ENCODE assay signal across 8 cellular contexts in genomic region chr11:84719935-84720577, GRCh38.
DNase-seq lines count a peak whose midpoint lies in the region; ATAC-seq, FAIRE-seq and TF ChIP-seq lines count a peak whose summit lies in the region.

No MANE protein-coding gene starts in this region.

- 6% methylated on average over 19 of the region's 26 CpGs for WGBS in mammary epithelial cell (ENCODE audit: low coverage, missing lambda C conversion rate)

- no TSS peak for BruUV-seq in mammary epithelial cell (replicated peaks; lab: Mats Ljungman, UMichigan)

- no peaks in the 10 kb centered on the region for H4K20me1 ChIP-seq in mammary epithelial cell (ENCODE audit: insufficient read depth, low read length)

- DNase-seq in breast epithelium (ENCODE audit: low spot score in 2 of 2), result no peak
- DNase-seq in mammary epithelial cell, result no peak
- DNase-seq in colonic mucosa, result peak; percentile 17
- peak; percentile 23 for DNase-seq in urothelium cell line (ENCODE audit: low spot score)

- intact Hi-C loops in breast epithelium (cut with DNase I; ENCODE audit: low total_unique reads) (no loop called here), mammary epithelial cell (cut with micrococcal nuclease) (no loop called here), colonic mucosa (cut with DNase I) (loop anchor here (10.0 kb wide), 2 partner anchors 55 to 95 kb away; no protein-coding TSS in a partner anchor)

- H3K4me2 ChIP-seq in mammary epithelial cell (ENCODE audit: insufficient read depth, low read depth, low read length), result no peak overlapping the region

- no peaks in the 10 kb centered on the region for H3K79me2 ChIP-seq in mammary epithelial cell (ENCODE audit: insufficient read depth, low read length)

- H3K27ac ChIP-seq in breast epithelium (no peak overlapping the region), mammary epithelial cell (ENCODE audit: insufficient read depth, low read depth, low read length) (no peak overlapping the region), colonic mucosa (no peak overlapping the region), mucosa of rectum (ENCODE audit: low read depth in 2 of 2, low read length in 2 of 2) (no peak overlapping the region)

- H3K4me1 ChIP-seq in breast epithelium (no peaks in the 10 kb centered on the region), mammary epithelial cell (ENCODE audit: insufficient read depth, low read length) (no peaks in the 10 kb centered on the region), colonic mucosa (no peaks in the 10 kb centered on the region), mucosa of rectum (ENCODE audit: control insufficient read depth in 2 of 2, insufficient read depth in 2 of 2, low read length in 2 of 2) (peaks cover 0 to 2% of the 10 kb centered on the region in 2 donors)

- dilution Hi-C loops in mammary epithelial cell (cut with HindIII; ENCODE audit: low sequenced_read_pairs), result no loop called here

- FAIRE-seq in urothelium cell line (lab: Jason Lieb, UNC), result peak; percentile 79

- TF ChIP-seq POLR2A in breast epithelium (IDR thresholded peaks at IDR 0.05), result no peak

- H3K4me3 ChIP-seq in breast epithelium (peak overlapping the region; percentile 53 to 73 (median 56)), mammary epithelial cell (replicated peaks in 1 of 3; ENCODE audit: insufficient read depth in 1 of 3, low read depth in 2 of 3, low read length in 3 of 3) (no peak overlapping the region), colonic mucosa (peak overlapping the region; percentile 50), mucosa of rectum (ENCODE audit: low read length in 2 of 2) (peak overlapping the region; percentile 60 to 70)

- H3K9me3 ChIP-seq in breast epithelium, result no peaks in the 10 kb centered on the region
- no peaks in the 10 kb centered on the region for H3K9me3 ChIP-seq in mammary epithelial cell (replicated peaks; ENCODE audit: insufficient read depth, low read length)
- no peaks in the 10 kb centered on the region for H3K9me3 ChIP-seq in colonic mucosa
- H3K9me3 ChIP-seq in mucosa of rectum (ENCODE audit: control insufficient read depth in 2 of 2, low read length in 2 of 2), result no peaks in the 10 kb centered on the region

- ATAC-seq in HG02938 (IDR thresholded peaks at IDR 0.05; ENCODE audit: unreplicated experiment) (no peak), GM21576 (IDR thresholded peaks at IDR 0.05; ENCODE audit: unreplicated experiment) (no peak), GM18870 (IDR thresholded peaks at IDR 0.05; ENCODE audit: unreplicated experiment) (no peak)

- H3K9ac ChIP-seq in mammary epithelial cell (ENCODE audit: insufficient read depth, low read length) (no peak overlapping the region), colonic mucosa (ENCODE audit: low read depth in 2 of 2, low read length in 2 of 2) (no peak overlapping the region), mucosa of rectum (ENCODE audit: low read depth in 1 of 2, low read length in 2 of 2) (peak overlapping the region in 1 of 2 donors; percentile 40)

- no peaks in the 10 kb centered on the region for H3K36me3 ChIP-seq in breast epithelium
- no peaks in the 10 kb centered on the region for H3K36me3 ChIP-seq in mammary epithelial cell (ENCODE audit: insufficient read depth, low read length)
- no peaks in the 10 kb centered on the region for H3K36me3 ChIP-seq in colonic mucosa
- H3K36me3 ChIP-seq in mucosa of rectum (ENCODE audit: control insufficient read depth in 2 of 2, insufficient read depth in 2 of 2, low read length in 2 of 2), result no peaks in the 10 kb centered on the region

- H3K27me3 ChIP-seq in breast epithelium (no peaks in the 10 kb centered on the region), mammary epithelial cell (ENCODE audit: insufficient read depth, low read length) (peaks cover 15% of the 10 kb centered on the region), colonic mucosa (no peaks in the 10 kb centered on the region), mucosa of rectum (ENCODE audit: control insufficient read depth in 2 of 2, insufficient read depth in 2 of 2, low read length in 2 of 2) (no peaks in the 10 kb centered on the region)

- no peak overlapping the region for H2AFZ ChIP-seq in mammary epithelial cell (ENCODE audit: low read depth, low read length)

- TF ChIP-seq CTCF in breast epithelium (IDR thresholded peaks at IDR 0.05) (no peak), mammary epithelial cell (conservative IDR thresholded peaks at IDR 0.05 in 1 of 2, IDR thresholded peaks at IDR 0.05 in 1 of 2; ENCODE audit: extremely low read depth in 1 of 2, insufficient read depth in 1 of 2, low read depth in 1 of 2, low read length in 2 of 2) (no peak), colonic mucosa (IDR thresholded peaks at IDR 0.05) (no peak)

- in situ Hi-C loops in mammary epithelial cell (cut with MboI; ENCODE audit: low sequenced_read_pairs in 2 of 2), result no loop called here

- CTCF ChIA-PET in mammary epithelial cell (lab: Charles Lee; ENCODE audit: low non-redundant PET), result no interaction called here

Comparison
In these comparisons a context has a peak if more than half of its experiments do, and no peak if none do; other contexts are left out.
1. H3K4me3 ChIP-seq: peak in breast epithelium (3 of 3), colonic mucosa (single experiment) and mucosa of rectum (2 of 2); none in mammary epithelial cell (0 of 3).
2. DNase-seq: peak in colonic mucosa (single experiment) and urothelium cell line (single experiment); none in breast epithelium (0 of 2) and mammary epithelial cell (single experiment).